ENCODE assay signal across 14 cellular contexts in the genomic region with DNA sequence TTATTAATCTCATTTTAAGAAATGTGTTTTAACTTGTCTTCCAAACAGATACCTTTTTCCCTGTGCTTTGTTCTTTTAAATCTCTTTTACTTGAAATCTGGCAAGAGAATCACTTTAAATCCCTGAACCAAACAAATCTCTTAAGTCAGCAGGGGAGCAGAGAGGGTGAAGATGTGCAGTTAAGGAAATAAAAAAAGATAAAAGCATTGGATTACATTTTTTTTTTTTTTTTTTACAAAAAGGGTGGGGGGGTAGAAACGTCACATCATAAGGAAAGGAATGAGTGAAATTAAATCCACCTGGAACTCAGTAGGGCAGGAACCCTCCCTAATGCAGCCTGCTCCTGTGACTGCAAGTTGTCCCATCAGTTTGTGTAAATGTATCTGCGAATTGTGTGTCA. TPM values are rescaled to one million over a fixed set of nuclear protein-coding genes. Genes with fewer than 3 reads are reported as not detected.
DNase-seq lines count a peak whose midpoint lies in the region; ATAC-seq and TF ChIP-seq lines count a peak whose summit lies in the region.
"Had no signal": no experiment of that assay in that cellular context is flagged by ENCODE, and none has a peak within 500 bp of the region (broad histone marks: within the 10 kb centered on the region; RNA-seq: fewer than 3 reads in every experiment).

No MANE protein-coding gene starts in this region.

- H3K27ac ChIP-seq in epithelial cell of prostate (peak overlapping the region; percentile 97), smooth muscle cell (ENCODE audit: low read depth) (no peak overlapping the region)
- H3K27ac ChIP-seq: adrenal gland, psoas muscle had no signal

- WGBS in smooth muscle cell (ENCODE audit: low lambda C conversion rate): 34% methylated on average over 2 of the region's 2 CpGs

- no peak for TF ChIP-seq CTCF in smooth muscle cell (IDR thresholded peaks at IDR 0.05; ENCODE audit: borderline replicate concordance, insufficient read depth, poor library complexity, severe bottlenecking)

- no peak overlapping the region for H2AFZ ChIP-seq in smooth muscle cell (ENCODE audit: low read depth)

- H3K4me2 ChIP-seq in smooth muscle cell: no peak overlapping the region

- no peaks in the 10 kb centered on the region for H3F3A ChIP-seq in smooth muscle cell (ENCODE audit: low read depth)

- no peaks in the 10 kb centered on the region for H4K20me1 ChIP-seq in smooth muscle cell (ENCODE audit: low read depth)

- H3K4me3 ChIP-seq in smooth muscle cell: peak overlapping the region; percentile 53
- H3K4me3 ChIP-seq: psoas muscle had no signal

- H3K27me3 ChIP-seq in smooth muscle cell (ENCODE audit: low read depth): peaks cover 97% of the 10 kb centered on the region

- no peaks in the 10 kb centered on the region for H3K9me3 ChIP-seq in smooth muscle cell (replicated peaks; ENCODE audit: low read depth)
- H3K9me3 ChIP-seq: adrenal gland, psoas muscle had no signal

- DNase-seq in NCI-H82 (lab: John Stamatoyannopoulos, UW) (peak; percentile 56), NCI-H82 treated with DMSO at 0.1 percent for 48 hours (lab: John Stamatoyannopoulos, UW; ENCODE audit: unreplicated experiment) (no peak), NCI-H146 treated with DMSO at 0.1 percent for 48 hours (lab: John Stamatoyannopoulos, UW; ENCODE audit: unreplicated experiment) (peak; percentile 42), epithelial cell of prostate (ENCODE audit: low read depth, low spot score) (no peak), smooth muscle cell (lab: John Stamatoyannopoulos, UW; ENCODE audit: unreplicated experiment) (no peak), mesenteric fat pad (ENCODE audit: low spot score) (no peak)
- DNase-seq: activated CD4-positive, alpha-beta T cell treated with anti-CD3 and anti-CD28 coated beads for 4 hours; activated T-cell treated with anti-CD3 and anti-CD28 coated beads, Interleukin-2, amount 50 U/mL, for 1 hour; psoas muscle; RPMI8226; stimulated activated CD4-positive, alpha-beta T cell treated with anti-CD3 and anti-CD28 coated beads, Interleukin-15, amount 100 ng/mL, for 24 hours had no signal

- H3K9ac ChIP-seq in smooth muscle cell (ENCODE audit: low read depth): no peak overlapping the region

- no peaks in the 10 kb centered on the region for H3K36me3 ChIP-seq in smooth muscle cell (ENCODE audit: low read depth)
- H3K36me3 ChIP-seq: adrenal gland had no signal

- peaks cover 33% of the 10 kb centered on the region for H3K4me1 ChIP-seq in smooth muscle cell (ENCODE audit: low read depth)

- H3K79me2 ChIP-seq in smooth muscle cell (ENCODE audit: low read depth): no peaks in the 10 kb centered on the region

- ATAC-seq in GM19467 (IDR thresholded peaks at IDR 0.05; ENCODE audit: unreplicated experiment) (no peak), HG02938 (IDR thresholded peaks at IDR 0.05; ENCODE audit: unreplicated experiment) (no peak)
- ATAC-seq: psoas muscle had no signal

RNA-seq across cellular contexts. Expression of a gene that starts 1.4 kb away (rescaled TPM):
- total RNA-seq in smooth muscle cell (not detected in 2 replicates), mesenteric fat pad (not detected)
- polyA plus RNA-seq in smooth muscle cell: not detected in 2 replicates
- total RNA-seq: adrenal gland, psoas muscle had no signal
- polyA plus RNA-seq: adrenal gland, psoas muscle had no signal

RNA-seq across cellular contexts. Expression of a gene that starts 1.7 kb away (rescaled TPM):
- 0.18 and 0.99 TPM in 2 replicates for total RNA-seq in smooth muscle cell
- polyA plus RNA-seq in smooth muscle cell: 0.74 TPM in 1 of 2 replicates, not detected in the other
- total RNA-seq in mesenteric fat pad: not detected
- total RNA-seq: psoas muscle had no signal

Comparison
In these comparisons a context has a peak if more than half of its experiments do, and no peak if none do; other contexts are left out.
1. DNase-seq: peak in NCI-H82 (single experiment) and NCI-H146 treated with DMSO at 0.1 percent for 48 hours (single experiment); none in NCI-H82 treated with DMSO at 0.1 percent for 48 hours (single experiment), epithelial cell of prostate (single experiment), smooth muscle cell (single experiment) and mesenteric fat pad (single experiment).